28 cellular contexts compared by ENCODE assay signal in the genomic region with DNA sequence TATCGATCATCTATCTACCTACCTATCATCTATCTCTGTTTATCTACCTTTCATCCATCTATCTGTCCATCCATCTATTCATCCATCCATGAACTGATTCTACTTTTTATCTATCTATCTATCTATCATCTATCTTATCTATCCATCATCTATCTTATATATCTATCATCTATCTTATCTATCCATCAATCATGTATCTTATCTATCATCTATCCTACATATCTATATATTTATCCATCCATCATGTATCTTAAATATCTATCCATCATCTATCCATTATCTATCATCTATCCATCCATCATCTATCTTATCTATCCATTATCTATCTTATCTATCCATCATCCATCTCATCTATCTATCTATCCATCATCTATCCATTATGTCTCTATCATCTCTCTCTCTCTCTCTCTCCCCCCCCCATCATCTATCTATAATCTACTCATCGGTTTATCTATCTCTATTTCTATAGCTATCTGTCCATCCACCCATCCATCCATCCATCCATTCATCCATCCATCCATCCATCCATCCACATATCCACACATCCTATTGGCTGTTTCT.
"Had no signal": no experiment of that assay in that cellular context is flagged by ENCODE, and none has a peak within 500 bp of the region (broad histone marks: within the 10 kb centered on the region; RNA-seq: fewer than 3 reads in every experiment).

No MANE protein-coding gene starts in this region.

- FAIRE-seq: islet of Langerhans, small intestine had no signal

- H3K4me3 Mint-ChIP-seq: immature natural killer cell; mesothelial cell of epicardium; naive B cell; natural killer cell; nephron progenitor cell; neural progenitor cell; stimulated activated effector memory CD8-positive, alpha-beta T cell treated with anti-CD3 and anti-CD28 coated beads, Interleukin-12 subunit alpha, Interleukin-12 subunit beta, amount 100 ng/mL, for 72 hours had no signal

- H3K36me3 Mint-ChIP-seq: natural killer cell; stimulated activated effector memory CD8-positive, alpha-beta T cell treated with anti-CD3 and anti-CD28 coated beads, Interleukin-12 subunit alpha, Interleukin-12 subunit beta, amount 100 ng/mL, for 72 hours had no signal

- H3K4me2 ChIP-seq: neural progenitor cell had no signal

- H3K9me3 Mint-ChIP-seq: natural killer cell; stimulated activated effector memory CD8-positive, alpha-beta T cell treated with anti-CD3 and anti-CD28 coated beads, Interleukin-12 subunit alpha, Interleukin-12 subunit beta, amount 100 ng/mL, for 72 hours had no signal

- H3K27me3 Mint-ChIP-seq: naive B cell had no signal

- H3K4me1 ChIP-seq: left ventricle myocardium inferior, prostate gland, sigmoid colon, spleen, stomach, testis, thyroid gland, transverse colon, upper lobe of left lung, vagina had no signal

- DNase-seq: hypothalamus; immature natural killer cell; left ventricle myocardium inferior; mesendoderm; naive B cell; natural killer cell; nephron progenitor cell; occipital lobe; retina; right cardiac atrium; sigmoid colon; small intestine; spleen; stimulated activated CD4-positive, alpha-beta T cell treated with anti-CD3 and anti-CD28 coated beads, Interleukin-4, amount 100 ng/mL, for 24 hours; stimulated activated naive CD4-positive, alpha-beta T cell; stomach; testis; thyroid gland; transverse colon had no signal

- H3K27ac Mint-ChIP-seq: immature natural killer cell; mesothelial cell of epicardium; naive B cell; natural killer cell; nephron progenitor cell; neural progenitor cell; stimulated activated effector memory CD8-positive, alpha-beta T cell treated with anti-CD3 and anti-CD28 coated beads, Interleukin-12 subunit alpha, Interleukin-12 subunit beta, amount 100 ng/mL, for 72 hours had no signal

- H3K4me1 Mint-ChIP-seq: naive B cell; stimulated activated effector memory CD8-positive, alpha-beta T cell treated with anti-CD3 and anti-CD28 coated beads, Interleukin-12 subunit alpha, Interleukin-12 subunit beta, amount 100 ng/mL, for 72 hours had no signal

- H3K9me3 ChIP-seq: neutrophil, prostate gland, sigmoid colon, testis, thyroid gland, transverse colon had no signal

- H3K4me3 ChIP-seq: left ventricle myocardium inferior, lung, neural progenitor cell, prostate gland, sigmoid colon, spleen, stomach, testis, thyroid gland, transverse colon, upper lobe of left lung, vagina had no signal

- H3K36me3 ChIP-seq: neural progenitor cell, neutrophil, prostate gland, transverse colon had no signal

- ATAC-seq: natural killer cell; right cardiac atrium; stimulated activated effector memory CD8-positive, alpha-beta T cell treated with anti-CD3 and anti-CD28 coated beads, Interleukin-12 subunit alpha, Interleukin-12 subunit beta, amount 100 ng/mL, for 72 hours had no signal

- H3K27ac ChIP-seq: left ventricle myocardium inferior, neural progenitor cell, neutrophil, prostate gland, sigmoid colon, spleen, stomach, testis, thyroid gland, transverse colon, upper lobe of left lung, vagina had no signal
